Comparison of ENCODE assay signal across 14 cellular contexts in the genomic region with DNA sequence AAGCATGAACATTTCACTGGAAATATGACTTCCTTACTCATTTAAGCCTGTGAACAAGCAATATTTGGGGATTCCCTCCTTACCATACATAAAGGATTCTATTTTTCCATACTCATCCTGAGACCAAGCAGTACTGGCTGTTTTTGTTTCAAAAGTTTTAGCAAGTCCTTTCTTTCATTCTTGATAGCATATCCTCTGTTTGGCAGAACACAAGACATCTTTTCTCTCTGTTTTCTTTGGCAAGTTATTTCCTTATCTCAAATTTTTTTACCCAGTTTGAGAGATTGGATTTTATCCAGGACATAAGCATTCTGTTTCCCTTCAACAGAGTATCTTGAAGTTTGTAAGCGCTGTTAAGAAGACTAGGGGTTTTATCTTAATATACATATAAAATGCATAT. TPM values are rescaled to one million over a fixed set of nuclear protein-coding genes. Genes with fewer than 3 reads are reported as not detected.
DNase-seq lines count a peak whose midpoint lies in the region; ATAC-seq, FAIRE-seq and TF ChIP-seq lines count a peak whose summit lies in the region.
"Had no signal": no experiment of that assay in that cellular context is flagged by ENCODE, and none has a peak within 500 bp of the region (broad histone marks: within the 10 kb centered on the region; RNA-seq: fewer than 3 reads in every experiment).

No MANE protein-coding gene starts in this region.

- intact Hi-C loops in GM12878 (cut with micrococcal nuclease; ENCODE audit: unreplicated experiment), result no loop called here
- intact Hi-C loops in sciatic nerve (cut with DNase I), result no loop called here

- RAD21 ChIA-PET in GM12878 (lab: Charles Lee; ENCODE audit: unreplicated experiment), result interaction anchor here (0.9 to 2.6 kb wide), 3 partner anchors 47 to 72 kb away, joined by 3 to 8 read pairs (median 4); no protein-coding TSS in a partner anchor

- in situ Hi-C loops in GM12878 (cut with MboI), result no loop called here

- H3K27ac ChIP-seq in DND-41 (ENCODE audit: low read length) (no peak overlapping the region), GM12878 (ENCODE audit: control insufficient read depth, insufficient read depth) (no peak overlapping the region)

- H3K9me3 ChIP-seq in DND-41 (ENCODE audit: insufficient read depth, low read length, severe bottlenecking) (no peaks in the 10 kb centered on the region), GM12878 (replicated peaks; ENCODE audit: control insufficient read depth, insufficient read depth, low read length) (no peaks in the 10 kb centered on the region)
- H3K9me3 ChIP-seq: transverse colon had no signal

- H2AFZ ChIP-seq in DND-41 (ENCODE audit: low read depth, low read length) (no peak overlapping the region), GM12878 (ENCODE audit: control insufficient read depth, low read depth, low read length) (no peak overlapping the region)

- POLR2A ChIA-PET in GM12878 (lab: Charles Lee), result no interaction called here

- H3K4me1 ChIP-seq in DND-41 (ENCODE audit: insufficient read depth, low read length) (peaks cover 42% of the 10 kb centered on the region), GM12878 (ENCODE audit: control insufficient read depth, insufficient read depth, low read length) (peaks cover 6% of the 10 kb centered on the region; the same call in 1 of the 2 replicates)

- CTCF ChIA-PET in GM12878 (lab: Yijun Ruan, JAX), result interaction anchor here (1.4 to 2.0 kb wide), 3 partner anchors 20 to 113 kb away, joined by 3 to 5 read pairs (median 4); no protein-coding TSS in a partner anchor

- H3K27me3 ChIP-seq in DND-41 (ENCODE audit: insufficient read depth, low read length, poor library complexity), result no peaks in the 10 kb centered on the region
- H3K27me3 ChIP-seq in GM12878 (replicated peaks in 1 of 2; ENCODE audit: control insufficient read depth in 2 of 2, insufficient read depth in 2 of 2, low read length in 1 of 2), result no peaks in the 10 kb centered on the region
- H3K27me3 ChIP-seq: transverse colon had no signal

- WGBS in GM12878 (ENCODE audit: insufficient coverage, insufficient replicate concordance, low lambda C conversion rate, missing lambda C conversion rate), result 96% methylated on average over 1 of the region's 1 CpG

- peaks cover 2% of the 10 kb centered on the region for H3K36me3 ChIP-seq in DND-41 (ENCODE audit: insufficient read depth, low read length)
- H3K36me3 ChIP-seq in GM12878 (ENCODE audit: control insufficient read depth in 2 of 2, insufficient read depth in 2 of 2, low read length in 1 of 2), result no peaks in the 10 kb centered on the region
- H3K36me3 ChIP-seq: transverse colon had no signal

- DNase-seq in DND-41 (no peak), NCI-H226 (peak; percentile 56), GM12878 (ENCODE audit: low read depth, low spot score) (no peak), iris pigment epithelial cell (ENCODE audit: low read depth) (peak; percentile 55), sciatic nerve (ENCODE audit: low spot score) (no peak), NCI-H2107 (lab: John Stamatoyannopoulos, UW) (no peak), OCI-M2 (lab: John Stamatoyannopoulos, UW; ENCODE audit: unreplicated experiment) (no peak)
- DNase-seq in stimulated activated CD4-positive, alpha-beta T cell treated with anti-CD3 and anti-CD28 coated beads, Interleukin-12 subunit alpha, Interleukin-12 subunit beta, amount 100 ng/mL, for 4 hours, result no peak
- DNase-seq: activated B cell treated with CpG ODN at 0.5 μM for 24 hours; aorta; DMS53; effector memory CD4-positive, alpha-beta T cell; left colon; transverse colon had no signal

- BruUV-seq in GM12878 (replicated peaks; lab: Mats Ljungman, UMichigan), result no TSS peak

- TF ChIP-seq POLR2A in GM12878 (IDR thresholded peaks at IDR 0.05; ENCODE audit: low read depth, low read length), result no peak

- no peak overlapping the region for H3K9ac ChIP-seq in DND-41 (ENCODE audit: low read depth, low read length)
- no peak overlapping the region for H3K9ac ChIP-seq in GM12878 (ENCODE audit: control insufficient read depth, insufficient read depth, low read length)

- no peak for FAIRE-seq in GM12878 (lab: Jason Lieb, UNC)

- no peak for TF ChIP-seq RAD21 in GM12878 (IDR thresholded peaks at IDR 0.05; ENCODE audit: insufficient read depth, low read depth, low read length)

- TF ChIP-seq CTCF in DND-41 (IDR thresholded peaks at IDR 0.05; ENCODE audit: borderline replicate concordance, extremely low read depth, low read length, poor library complexity, severe bottlenecking) (no peak), GM12878 (IDR thresholded peaks at IDR 0.05 in 2 of 3, conservative IDR thresholded peaks at IDR 0.05 in 1 of 3; ENCODE audit: control insufficient read depth in 2 of 3, extremely low read depth in 1 of 3, insufficient read depth in 1 of 3, low read depth in 3 of 3, low read length in 3 of 3) (no peak)

- TF ChIP-seq EP300 in GM12878 (IDR thresholded peaks at IDR 0.05; ENCODE audit: borderline replicate concordance in 1 of 2, control insufficient read depth in 1 of 2, low read depth in 2 of 2, low read length in 2 of 2), result no peak

- ATAC-seq in DND-41 (ENCODE audit: insufficient read depth, low read depth), result no peak
- ATAC-seq in GM12878, result no peak
- no peak for ATAC-seq in sciatic nerve
- ATAC-seq: left colon had no signal

- peaks cover 12% of the 10 kb centered on the region; the same call in 1 of the 2 replicates for H4K20me1 ChIP-seq in DND-41 (ENCODE audit: insufficient read depth, low read length)
- no peaks in the 10 kb centered on the region for H4K20me1 ChIP-seq in GM12878 (ENCODE audit: control insufficient read depth, insufficient read depth)

- SMC1A ChIA-PET in GM12878 (lab: Charles Lee; ENCODE audit: uncharacterized antibody, unreplicated experiment), result interaction anchor here (0.9 to 5.6 kb wide), 9 partner anchors 10 to 70 kb away, joined by 3 to 29 read pairs (median 5); no protein-coding TSS in a partner anchor

- H3K79me2 ChIP-seq in DND-41 (ENCODE audit: insufficient read depth, low read length), result peaks cover 32% of the 10 kb centered on the region
- peaks cover 23% of the 10 kb centered on the region for H3K79me2 ChIP-seq in GM12878 (ENCODE audit: control insufficient read depth, insufficient read depth, low read length)

- H3K4me2 ChIP-seq in DND-41 (ENCODE audit: insufficient read depth, low read length), result peak overlapping the region; percentile 74; the same call in 1 of the 2 replicates
- peak overlapping the region; percentile 22; the same call in 1 of the 2 replicates for H3K4me2 ChIP-seq in GM12878 (ENCODE audit: control insufficient read depth, insufficient read depth)

- H3K4me3 ChIP-seq in DND-41 (ENCODE audit: low read depth in 1 of 2, low read length in 2 of 2), result no peak overlapping the region
- no peak overlapping the region for H3K4me3 ChIP-seq in GM12878

TF ChIP-seq in GM12878, 131 proteins besides CTCF, POLR2A, EP300 and RAD21 (continues in another document):
- TF ChIP-seq SIN3A (IDR thresholded peaks at IDR 0.05; ENCODE audit: low read depth, low read length) (no peak), SUPT20H (IDR thresholded peaks at IDR 0.05; ENCODE audit: borderline replicate concordance, control insufficient read depth, low read depth, low read length) (no peak), JUND (IDR thresholded peaks at IDR 0.05; ENCODE audit: low read depth, low read length) (no peak), HDAC2 (IDR thresholded peaks at IDR 0.05) (no peak), IRF4 (IDR thresholded peaks at IDR 0.05; ENCODE audit: low read depth, low read length) (no peak), POU2F2 (IDR thresholded peaks at IDR 0.05; ENCODE audit: borderline replicate concordance, low read depth, low read length) (no peak), MEF2B (IDR thresholded peaks at IDR 0.05; ENCODE audit: partially characterized antibody, poor library complexity, severe bottlenecking) (no peak), YY1 (IDR thresholded peaks at IDR 0.05; ENCODE audit: low read depth, low read length) (no peak), MLLT1 (IDR thresholded peaks at IDR 0.05) (no peak), LARP7 (IDR thresholded peaks at IDR 0.05) (no peak), FOXM1 (IDR thresholded peaks at IDR 0.05; ENCODE audit: low read depth, low read length) (no peak), JUNB (IDR thresholded peaks at IDR 0.05) (no peak), SP1 (IDR thresholded peaks at IDR 0.05; ENCODE audit: low read depth, low read length) (no peak)

RNA-seq across cellular contexts. Expression of gene WASL, which starts 3.0 kb away (rescaled TPM):
- total RNA-seq in GM12878 (2013; cell fraction: nucleolus; rRNA removed), result 22.8 and 24.8 TPM in 2 replicates
- total RNA-seq in GM12878 (2014; rRNA removed) (3.1 and 3.2 TPM in 2 replicates), GM12878 (2014; rRNA removed; fragmentation: Illumina TruSeq; extraction: Trizol) (4.6 and 4.7 TPM in 2 replicates), GM12878 (2021) (6.4 and 6.5 TPM in 2 replicates), sciatic nerve (51.3 TPM)
- 1.3 TPM for polyA plus RNA-seq in GM12878 (2011; ENCODE audit: low read depth)
- polyA plus RNA-seq in GM12878 (2011; rRNA removed) (4.0 and 5.5 TPM in 2 replicates), GM12878 (2014; fragmentation: Illumina TruSeq; extraction: Trizol) (4.3 and 6.4 TPM in 2 replicates), GM12878 (2014; fragmentation: Nextera tagmentation; extraction: Ambion mirVana) (1 to 10 TPM; 2.0 to 2.1 TPM), GM12878 (2014; rRNA removed) (3.0 and 3.2 TPM in 2 replicates), GM12878 (2016; fragmentation: Nextera tagmentation; extraction: Ambion mirVana) (1 to 10 TPM; 3.5 TPM)
- polyA plus RNA-seq in GM12878 (2011; cell fraction: cytosol; rRNA removed), result 1.6 and 1.9 TPM in 2 replicates
- polyA plus RNA-seq in GM12878 (2011; cell fraction: nucleus; rRNA removed), result 7.0 and 7.3 TPM in 2 replicates
- polyA plus RNA-seq in GM12878 (2012), result 2.7 and 3.3 TPM in 2 replicates
- polyA minus RNA-seq in GM12878 (2011; rRNA and poly(A)+ RNA removed), result 3.7 and 4.4 TPM in 2 replicates
- 2.1 and 3.5 TPM in 2 replicates for polyA minus RNA-seq in GM12878 (2011; cell fraction: cytosol; rRNA and poly(A)+ RNA removed)
- 17.9 and 30.2 TPM in 2 replicates for polyA minus RNA-seq in GM12878 (2011; cell fraction: nucleus; rRNA and poly(A)+ RNA removed)

Comparison
In these comparisons a context has a peak if more than half of its experiments do, and no peak if none do; other contexts are left out.
1. DNase-seq: peak in NCI-H226 (single experiment) and iris pigment epithelial cell (single experiment); none in DND-41 (single experiment), GM12878 (single experiment), stimulated activated CD4-positive, alpha-beta T cell treated with anti-CD3 and anti-CD28 coated beads, Interleukin-12 subunit alpha, Interleukin-12 subunit beta, amount 100 ng/mL, for 4 hours (single experiment), sciatic nerve (single experiment), NCI-H2107 (single experiment) and OCI-M2 (single experiment).